ENCODE assay signal across 2 cellular contexts in the genomic region with DNA sequence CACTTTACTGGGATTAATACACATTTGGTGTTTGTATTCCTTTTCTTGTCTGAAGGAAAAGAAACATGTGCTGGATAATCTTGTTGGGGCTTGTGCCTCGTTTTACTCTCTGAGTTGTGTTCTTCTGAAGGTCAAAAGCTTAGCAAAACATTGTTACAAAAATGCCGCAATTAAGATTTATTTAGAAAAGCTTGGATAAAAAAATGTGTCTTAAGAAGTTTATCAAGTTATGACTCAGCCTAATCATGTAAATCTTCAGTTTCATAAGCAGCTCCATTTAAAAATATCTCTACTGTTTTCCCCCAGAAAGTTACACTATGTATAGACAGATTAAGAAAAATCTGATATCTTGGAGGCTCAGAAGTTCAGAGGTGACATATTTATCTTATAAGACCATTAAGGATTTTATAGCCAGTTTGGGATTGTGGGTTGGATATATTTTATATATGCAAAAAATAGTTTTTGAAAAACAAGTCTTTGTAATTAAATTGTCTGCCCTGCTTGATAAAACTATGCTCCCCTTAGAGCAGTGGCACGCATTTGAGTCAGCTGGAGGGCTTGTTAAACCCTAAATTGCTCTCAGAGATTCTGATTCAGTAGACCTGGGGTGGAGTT.
TF ChIP-seq lines count a peak whose summit lies in the region.

No MANE protein-coding gene starts in this region.

TF ChIP-seq in SK-N-SH treated with all-trans-retinoic acid at 6 μM for 48 hours, 23 proteins besides CTCF, POLR2A, EP300 and RAD21 (continued from another document):
- TF ChIP-seq, protein P1, sequence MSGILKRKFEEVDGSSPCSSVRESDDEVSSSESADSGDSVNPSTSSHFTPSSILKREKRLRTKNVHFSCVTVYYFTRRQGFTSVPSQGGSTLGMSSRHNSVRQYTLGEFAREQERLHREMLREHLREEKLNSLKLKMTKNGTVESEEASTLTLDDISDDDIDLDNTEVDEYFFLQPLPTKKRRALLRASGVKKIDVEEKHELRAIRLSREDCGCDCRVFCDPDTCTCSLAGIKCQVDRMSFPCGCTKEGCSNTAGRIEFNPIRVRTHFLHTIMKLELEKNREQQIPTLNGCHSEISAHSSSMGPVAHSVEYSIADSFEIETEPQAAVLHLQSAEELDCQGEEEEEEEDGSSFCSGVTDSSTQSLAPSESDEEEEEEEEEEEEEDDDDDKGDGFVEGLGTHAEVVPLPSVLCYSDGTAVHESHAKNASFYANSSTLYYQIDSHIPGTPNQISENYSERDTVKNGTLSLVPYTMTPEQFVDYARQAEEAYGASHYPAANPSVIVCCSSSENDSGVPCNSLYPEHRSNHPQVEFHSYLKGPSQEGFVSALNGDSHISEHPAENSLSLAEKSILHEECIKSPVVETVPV (CRISPR knock-in tag; IDR thresholded peaks at IDR 0.05): no peak
- TF ChIP-seq, protein P2, sequence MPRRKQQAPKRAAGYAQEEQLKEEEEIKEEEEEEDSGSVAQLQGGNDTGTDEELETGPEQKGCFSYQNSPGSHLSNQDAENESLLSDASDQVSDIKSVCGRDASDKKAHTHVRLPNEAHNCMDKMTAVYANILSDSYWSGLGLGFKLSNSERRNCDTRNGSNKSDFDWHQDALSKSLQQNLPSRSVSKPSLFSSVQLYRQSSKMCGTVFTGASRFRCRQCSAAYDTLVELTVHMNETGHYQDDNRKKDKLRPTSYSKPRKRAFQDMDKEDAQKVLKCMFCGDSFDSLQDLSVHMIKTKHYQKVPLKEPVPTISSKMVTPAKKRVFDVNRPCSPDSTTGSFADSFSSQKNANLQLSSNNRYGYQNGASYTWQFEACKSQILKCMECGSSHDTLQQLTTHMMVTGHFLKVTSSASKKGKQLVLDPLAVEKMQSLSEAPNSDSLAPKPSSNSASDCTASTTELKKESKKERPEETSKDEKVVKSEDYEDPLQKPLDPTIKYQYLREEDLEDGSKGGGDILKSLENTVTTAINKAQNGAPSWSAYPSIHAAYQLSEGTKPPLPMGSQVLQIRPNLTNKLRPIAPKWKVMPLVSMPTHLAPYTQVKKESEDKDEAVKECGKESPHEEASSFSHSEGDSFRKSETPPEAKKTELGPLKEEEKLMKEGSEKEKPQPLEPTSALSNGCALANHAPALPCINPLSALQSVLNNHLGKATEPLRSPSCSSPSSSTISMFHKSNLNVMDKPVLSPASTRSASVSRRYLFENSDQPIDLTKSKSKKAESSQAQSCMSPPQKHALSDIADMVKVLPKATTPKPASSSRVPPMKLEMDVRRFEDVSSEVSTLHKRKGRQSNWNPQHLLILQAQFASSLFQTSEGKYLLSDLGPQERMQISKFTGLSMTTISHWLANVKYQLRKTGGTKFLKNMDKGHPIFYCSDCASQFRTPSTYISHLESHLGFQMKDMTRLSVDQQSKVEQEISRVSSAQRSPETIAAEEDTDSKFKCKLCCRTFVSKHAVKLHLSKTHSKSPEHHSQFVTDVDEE (CRISPR knock-in tag; IDR thresholded peaks at IDR 0.05): no peak

TF ChIP-seq in GM23338, 12 proteins besides CTCF, POLR2A, EP300 and RAD21 (continued from another document):
- TF ChIP-seq, protein P3, sequence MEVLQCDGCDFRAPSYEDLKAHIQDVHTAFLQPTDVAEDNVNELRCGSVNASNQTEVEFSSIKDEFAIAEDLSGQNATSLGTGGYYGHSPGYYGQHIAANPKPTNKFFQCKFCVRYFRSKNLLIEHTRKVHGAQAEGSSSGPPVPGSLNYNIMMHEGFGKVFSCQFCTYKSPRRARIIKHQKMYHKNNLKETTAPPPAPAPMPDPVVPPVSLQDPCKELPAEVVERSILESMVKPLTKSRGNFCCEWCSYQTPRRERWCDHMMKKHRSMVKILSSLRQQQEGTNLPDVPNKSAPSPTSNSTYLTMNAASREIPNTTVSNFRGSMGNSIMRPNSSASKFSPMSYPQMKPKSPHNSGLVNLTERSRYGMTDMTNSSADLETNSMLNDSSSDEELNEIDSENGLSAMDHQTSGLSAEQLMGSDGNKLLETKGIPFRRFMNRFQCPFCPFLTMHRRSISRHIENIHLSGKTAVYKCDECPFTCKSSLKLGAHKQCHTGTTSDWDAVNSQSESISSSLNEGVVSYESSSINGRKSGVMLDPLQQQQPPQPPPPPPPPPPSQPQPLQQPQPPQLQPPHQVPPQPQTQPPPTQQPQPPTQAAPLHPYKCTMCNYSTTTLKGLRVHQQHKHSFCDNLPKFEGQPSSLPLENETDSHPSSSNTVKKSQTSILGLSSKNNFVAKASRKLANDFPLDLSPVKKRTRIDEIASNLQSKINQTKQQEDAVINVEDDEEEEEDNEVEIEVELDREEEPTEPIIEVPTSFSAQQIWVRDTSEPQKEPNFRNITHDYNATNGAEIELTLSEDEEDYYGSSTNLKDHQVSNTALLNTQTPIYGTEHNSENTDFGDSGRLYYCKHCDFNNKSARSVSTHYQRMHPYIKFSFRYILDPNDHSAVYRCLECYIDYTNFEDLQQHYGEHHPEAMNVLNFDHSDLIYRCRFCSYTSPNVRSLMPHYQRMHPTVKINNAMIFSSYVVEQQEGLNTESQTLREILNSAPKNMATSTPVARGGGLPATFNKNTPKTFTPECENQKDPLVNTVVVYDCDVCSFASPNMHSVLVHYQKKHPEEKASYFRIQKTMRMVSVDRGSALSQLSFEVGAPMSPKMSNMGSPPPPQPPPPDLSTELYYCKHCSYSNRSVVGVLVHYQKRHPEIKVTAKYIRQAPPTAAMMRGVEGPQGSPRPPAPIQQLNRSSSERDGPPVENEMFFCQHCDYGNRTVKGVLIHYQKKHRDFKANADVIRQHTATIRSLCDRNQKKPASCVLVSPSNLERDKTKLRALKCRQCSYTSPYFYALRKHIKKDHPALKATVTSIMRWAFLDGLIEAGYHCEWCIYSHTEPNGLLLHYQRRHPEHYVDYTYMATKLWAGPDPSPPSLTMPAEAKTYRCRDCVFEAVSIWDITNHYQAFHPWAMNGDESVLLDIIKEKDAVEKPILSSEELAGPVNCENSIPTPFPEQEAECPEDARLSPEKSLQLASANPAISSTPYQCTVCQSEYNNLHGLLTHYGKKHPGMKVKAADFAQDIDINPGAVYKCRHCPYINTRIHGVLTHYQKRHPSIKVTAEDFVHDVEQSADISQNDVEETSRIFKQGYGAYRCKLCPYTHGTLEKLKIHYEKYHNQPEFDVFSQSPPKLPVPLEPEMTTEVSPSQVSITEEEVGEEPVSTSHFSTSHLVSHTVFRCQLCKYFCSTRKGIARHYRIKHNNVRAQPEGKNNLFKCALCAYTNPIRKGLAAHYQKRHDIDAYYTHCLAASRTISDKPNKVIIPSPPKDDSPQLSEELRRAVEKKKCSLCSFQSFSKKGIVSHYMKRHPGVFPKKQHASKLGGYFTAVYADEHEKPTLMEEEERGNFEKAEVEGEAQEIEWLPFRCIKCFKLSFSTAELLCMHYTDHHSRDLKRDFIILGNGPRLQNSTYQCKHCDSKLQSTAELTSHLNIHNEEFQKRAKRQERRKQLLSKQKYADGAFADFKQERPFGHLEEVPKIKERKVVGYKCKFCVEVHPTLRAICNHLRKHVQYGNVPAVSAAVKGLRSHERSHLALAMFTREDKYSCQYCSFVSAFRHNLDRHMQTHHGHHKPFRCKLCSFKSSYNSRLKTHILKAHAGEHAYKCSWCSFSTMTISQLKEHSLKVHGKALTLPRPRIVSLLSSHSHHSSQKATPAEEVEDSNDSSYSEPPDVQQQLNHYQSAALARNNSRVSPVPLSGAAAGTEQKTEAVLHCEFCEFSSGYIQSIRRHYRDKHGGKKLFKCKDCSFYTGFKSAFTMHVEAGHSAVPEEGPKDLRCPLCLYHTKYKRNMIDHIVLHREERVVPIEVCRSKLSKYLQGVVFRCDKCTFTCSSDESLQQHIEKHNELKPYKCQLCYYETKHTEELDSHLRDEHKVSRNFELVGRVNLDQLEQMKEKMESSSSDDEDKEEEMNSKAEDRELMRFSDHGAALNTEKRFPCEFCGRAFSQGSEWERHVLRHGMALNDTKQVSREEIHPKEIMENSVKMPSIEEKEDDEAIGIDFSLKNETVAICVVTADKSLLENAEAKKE (CRISPR knock-in tag; IDR thresholded peaks at IDR 0.05): no peak
- no peak for TF ChIP-seq CREB1 (CRISPR knock-in tag; IDR thresholded peaks at IDR 0.05; ENCODE audit: low read depth)
- no peak for TF ChIP-seq EZH2phosphoT487 (IDR thresholded peaks at IDR 0.05; ENCODE audit: unreplicated experiment)
- no peak for TF ChIP-seq JUNB (IDR thresholded peaks at IDR 0.05; ENCODE audit: unreplicated experiment)
- no peak for TF ChIP-seq ZNF114 (CRISPR knock-in tag; IDR thresholded peaks at IDR 0.05)
- TF ChIP-seq ZNF331 (CRISPR knock-in tag; IDR thresholded peaks at IDR 0.05; ENCODE audit: low read depth): no peak
- no peak for TF ChIP-seq POLR2AphosphoS5 (IDR thresholded peaks at IDR 0.05; ENCODE audit: low read depth)
- no peak for TF ChIP-seq NANOG (IDR thresholded peaks at IDR 0.05; ENCODE audit: borderline replicate concordance)
- TF ChIP-seq, protein P4, sequence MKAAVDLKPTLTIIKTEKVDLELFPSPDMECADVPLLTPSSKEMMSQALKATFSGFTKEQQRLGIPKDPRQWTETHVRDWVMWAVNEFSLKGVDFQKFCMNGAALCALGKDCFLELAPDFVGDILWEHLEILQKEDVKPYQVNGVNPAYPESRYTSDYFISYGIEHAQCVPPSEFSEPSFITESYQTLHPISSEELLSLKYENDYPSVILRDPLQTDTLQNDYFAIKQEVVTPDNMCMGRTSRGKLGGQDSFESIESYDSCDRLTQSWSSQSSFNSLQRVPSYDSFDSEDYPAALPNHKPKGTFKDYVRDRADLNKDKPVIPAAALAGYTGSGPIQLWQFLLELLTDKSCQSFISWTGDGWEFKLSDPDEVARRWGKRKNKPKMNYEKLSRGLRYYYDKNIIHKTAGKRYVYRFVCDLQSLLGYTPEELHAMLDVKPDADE (IDR thresholded peaks at IDR 0.05): no peak
- no peak for TF ChIP-seq STAT1 (IDR thresholded peaks at IDR 0.05; ENCODE audit: unreplicated experiment)
